ENCODE assay signal across 25 cellular contexts in the genomic region with DNA sequence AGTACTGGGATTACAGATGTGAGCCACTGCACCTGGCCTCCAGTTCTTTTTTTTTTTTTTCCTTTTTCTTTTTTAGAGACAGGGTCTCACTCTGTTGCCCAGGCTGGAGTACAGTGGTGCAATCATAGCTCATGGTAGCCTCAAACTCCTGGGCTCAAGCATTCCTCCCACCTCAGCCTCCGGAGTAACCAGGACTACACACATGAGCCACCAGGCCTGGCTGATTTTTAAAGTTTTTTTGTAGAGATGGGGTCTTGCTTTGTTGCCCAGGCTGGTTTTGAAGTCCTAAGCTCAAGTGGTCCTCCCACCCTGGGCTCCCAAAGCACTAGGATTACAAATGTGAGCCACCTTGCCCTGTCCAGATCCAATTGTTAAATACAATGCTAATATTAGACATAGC. TPM values are rescaled to one million over a fixed set of nuclear protein-coding genes. Genes with fewer than 3 reads are reported as not detected.
DNase-seq lines count a peak whose midpoint lies in the region; ATAC-seq and TF ChIP-seq lines count a peak whose summit lies in the region.
"Had no signal": no experiment of that assay in that cellular context is flagged by ENCODE, and none has a peak within 500 bp of the region (broad histone marks: within the 10 kb centered on the region; RNA-seq: fewer than 3 reads in every experiment).

No MANE protein-coding gene starts in this region.

- no peak overlapping the region for H2AFZ ChIP-seq in OCI-LY1 (ENCODE audit: low read length)

- no peaks in the 10 kb centered on the region for H3F3A ChIP-seq in OCI-LY1 (ENCODE audit: insufficient read depth, low read length)

- H4K20me1 ChIP-seq in OCI-LY1 (ENCODE audit: insufficient read depth, low read length) = no peaks in the 10 kb centered on the region

- H3K9me3 ChIP-seq in cardiac muscle cell (ENCODE audit: low read depth) = no peaks in the 10 kb centered on the region
- no peaks in the 10 kb centered on the region for H3K9me3 ChIP-seq in right cardiac atrium (ENCODE audit: control insufficient read depth, low read length)
- no peaks in the 10 kb centered on the region for H3K9me3 ChIP-seq in OCI-LY1 (ENCODE audit: low read length)
- H3K9me3 ChIP-seq: adrenal gland had no signal

- H3K9ac ChIP-seq in OCI-LY1 (ENCODE audit: low read length) = no peak overlapping the region

- H3K4me1 Mint-ChIP-seq in central memory CD8-positive, alpha-beta T cell = peaks cover 36% of the 10 kb centered on the region
- H3K4me1 Mint-ChIP-seq in stimulated activated naive B cell treated with anti-CD40 and anti-IgM and Interleukin-4, amounts not matched to agents 10 μg/mL and 1 μg/mL and 100 μg/mL, for 72 hours = peaks cover 35 to 53% of the 10 kb centered on the region in 2 donors

- no peaks in the 10 kb centered on the region for H3K27me3 ChIP-seq in cardiac muscle cell
- no peaks in the 10 kb centered on the region for H3K27me3 ChIP-seq in right cardiac atrium (ENCODE audit: control insufficient read depth, insufficient read depth)
- no peaks in the 10 kb centered on the region for H3K27me3 ChIP-seq in OCI-LY1 (ENCODE audit: insufficient read depth, low read length)
- H3K27me3 ChIP-seq: adrenal gland had no signal

- no peaks in the 10 kb centered on the region for H3K9me2 ChIP-seq in OCI-LY1 (ENCODE audit: low read depth, low read length)

- H3K4me1 ChIP-seq in cardiac muscle cell (ENCODE audit: low read depth) (peaks cover 10% of the 10 kb centered on the region), right cardiac atrium (ENCODE audit: control insufficient read depth, insufficient read depth, low read length) (peaks cover 7% of the 10 kb centered on the region), OCI-LY1 (ENCODE audit: insufficient read depth, low read length, severe bottlenecking) (peaks cover 36% of the 10 kb centered on the region)

- 93% methylated on average over 1 of the region's 1 CpG for WGBS in right cardiac atrium

- H3K4me3 Mint-ChIP-seq in central memory CD8-positive, alpha-beta T cell = peak overlapping the region; percentile 1
- H3K4me3 Mint-ChIP-seq in stimulated activated naive B cell treated with anti-CD40 and anti-IgM and Interleukin-4, amounts not matched to agents 10 μg/mL and 1 μg/mL and 100 μg/mL, for 72 hours = no peak overlapping the region
- H3K4me3 Mint-ChIP-seq: CD14-positive monocyte had no signal

- H3K9me3 Mint-ChIP-seq in central memory CD8-positive, alpha-beta T cell = no peaks in the 10 kb centered on the region
- H3K9me3 Mint-ChIP-seq in stimulated activated naive B cell treated with anti-CD40 and anti-IgM and Interleukin-4, amounts not matched to agents 10 μg/mL and 1 μg/mL and 100 μg/mL, for 72 hours = no peaks in the 10 kb centered on the region
- H3K9me3 Mint-ChIP-seq: CD14-positive monocyte, naive B cell had no signal

- intact Hi-C loops in right cardiac atrium (cut with DNase I) (no loop called here), posterior vena cava (cut with DNase I) (no loop called here)

- peak overlapping the region; percentile 72 for H3K27ac Mint-ChIP-seq in central memory CD8-positive, alpha-beta T cell (ENCODE audit: low read depth)
- peak overlapping the region; percentile 94 for H3K27ac Mint-ChIP-seq in stimulated activated naive B cell treated with anti-CD40 and anti-IgM and Interleukin-4, amounts not matched to agents 10 μg/mL and 1 μg/mL and 100 μg/mL, for 72 hours

- DNase-seq in cardiac muscle cell (ENCODE audit: low read depth in 1 of 2, low spot score in 1 of 2) (no peak), right cardiac atrium (no peak), posterior vena cava (ENCODE audit: low spot score) (no peak)
- no peak for DNase-seq in central memory CD8-positive, alpha-beta T cell (ENCODE audit: low spot score in 2 of 2)
- no peak for DNase-seq in stimulated activated naive B cell treated with anti-CD40 and anti-IgM and Interleukin-4, amounts not matched to agents 10 μg/mL and 1 μg/mL and 100 μg/mL, for 72 hours
- DNase-seq: activated effector memory CD4-positive, alpha-beta T cell treated with Interleukin-2 at 50 U/mL for 16 hours; DND-41; NCI-H1092 treated with DMSO at 0.1 percent for 48 hours; NCI-H524 treated with DMSO at 0.1 percent for 48 hours; SIG-M5; stimulated activated CD4-positive, alpha-beta T cell treated with anti-CD3 and anti-CD28 coated beads, Interleukin-2, amount 100 ng/mL, for 48 hours; WERI-Rb-1 had no signal

- H3K36me3 Mint-ChIP-seq in central memory CD8-positive, alpha-beta T cell (ENCODE audit: insufficient read depth) = peaks cover 24% of the 10 kb centered on the region
- H3K36me3 Mint-ChIP-seq in stimulated activated naive B cell treated with anti-CD40 and anti-IgM and Interleukin-4, amounts not matched to agents 10 μg/mL and 1 μg/mL and 100 μg/mL, for 72 hours = peaks cover 26 to 31% of the 10 kb centered on the region in 2 donors

- no peak for TF ChIP-seq CTCF in cardiac muscle cell (IDR thresholded peaks at IDR 0.05; ENCODE audit: low read depth, low read length)
- TF ChIP-seq CTCF in OCI-LY1 (IDR thresholded peaks at IDR 0.05; ENCODE audit: low read length) = no peak

- H3K27ac ChIP-seq in cardiac muscle cell (peak overlapping the region; percentile 81), right cardiac atrium (ENCODE audit: low read length) (no peak overlapping the region), OCI-LY1 (ENCODE audit: low read depth, low read length, poor library complexity, severe bottlenecking) (peak overlapping the region; percentile 81)
- H3K27ac ChIP-seq: WERI-Rb-1 had no signal

- no peak overlapping the region for H3K4me2 ChIP-seq in OCI-LY1 (ENCODE audit: low read length)

- ATAC-seq in right cardiac atrium (no peak), GM21447 (IDR thresholded peaks at IDR 0.05; ENCODE audit: unreplicated experiment) (no peak), GM18858 (IDR thresholded peaks at IDR 0.05; ENCODE audit: unreplicated experiment) (no peak)
- no peak for ATAC-seq in central memory CD8-positive, alpha-beta T cell (replicated peaks; ENCODE audit: extremely low read depth, poor library complexity, severe bottlenecking)
- no peak for ATAC-seq in stimulated activated naive B cell treated with anti-CD40 and anti-IgM and Interleukin-4, amounts not matched to agents 10 μg/mL and 1 μg/mL and 100 μg/mL, for 72 hours (replicated peaks)

- no peak overlapping the region for H3K4me3 ChIP-seq in cardiac muscle cell
- no peak overlapping the region for H3K4me3 ChIP-seq in right cardiac atrium (ENCODE audit: low read length)
- H3K4me3 ChIP-seq in OCI-LY1 (ENCODE audit: low read depth, low read length, poor library complexity, severe bottlenecking) = no peak overlapping the region
- H3K4me3 ChIP-seq: adrenal gland, lung, skin epidermis had no signal

- peaks cover 15% of the 10 kb centered on the region for H3K36me3 ChIP-seq in cardiac muscle cell
- H3K36me3 ChIP-seq in OCI-LY1 (ENCODE audit: insufficient read depth, low read length) = peaks cover 25% of the 10 kb centered on the region

- H3K79me2 ChIP-seq in OCI-LY1 (ENCODE audit: insufficient read depth, low read length) = no peaks in the 10 kb centered on the region

- no peaks in the 10 kb centered on the region for H3K27me3 Mint-ChIP-seq in central memory CD8-positive, alpha-beta T cell
- no peaks in the 10 kb centered on the region for H3K27me3 Mint-ChIP-seq in stimulated activated naive B cell treated with anti-CD40 and anti-IgM and Interleukin-4, amounts not matched to agents 10 μg/mL and 1 μg/mL and 100 μg/mL, for 72 hours
- H3K27me3 Mint-ChIP-seq: naive B cell had no signal

RNA-seq across cellular contexts. Expression of a gene that starts 13.6 kb away (rescaled TPM):
- total RNA-seq in cardiac muscle cell = 39.5 and 52.4 TPM in 2 replicates
- 40.0 and 54.6 TPM in 2 replicates for polyA plus RNA-seq in cardiac muscle cell
- 10 to 100 TPM; 34.9 to 49.3 (median 45.9) TPM for total RNA-seq in right cardiac atrium
- polyA plus RNA-seq in right cardiac atrium = 35.0 TPM
- total RNA-seq in posterior vena cava = 10 to 100 TPM; 19.1 to 21.8 TPM

RNA-seq across cellular contexts. Expression of a gene that starts 16.6 kb away (rescaled TPM):
- 52.3 and 55.1 TPM in 2 replicates for total RNA-seq in cardiac muscle cell
- polyA plus RNA-seq in cardiac muscle cell = 89.0 and 115 TPM in 2 replicates
- 10 to 100 TPM; 52.2 to 67.1 (median 61.7) TPM for total RNA-seq in right cardiac atrium
- polyA plus RNA-seq in right cardiac atrium = 36.1 TPM
- total RNA-seq in posterior vena cava = 10 to 100 TPM; 65.1 to 65.6 TPM

RNA-seq across cellular contexts. Expression of a gene that starts 30.1 kb away (rescaled TPM):
- total RNA-seq in cardiac muscle cell (not detected in 2 replicates), right cardiac atrium (10 to 100 TPM; 13.0 to 31.0 (median 20.9) TPM), posterior vena cava (not detected)
- polyA plus RNA-seq in cardiac muscle cell (not detected in 2 replicates), right cardiac atrium (13.3 TPM)
- total RNA-seq: activated CD8-positive, alpha-beta memory T cell treated with anti-CD3 and anti-CD28 coated beads for 36 hours; bronchial epithelial cell; dermis microvascular lymphatic vessel endothelial cell; fibroblast of villous mesenchyme; lung; urinary bladder had no signal
- polyA plus RNA-seq: CD14-positive monocyte had no signal

RNA-seq across cellular contexts. Expression of a gene that starts 33.3 kb away (rescaled TPM):
- total RNA-seq in cardiac muscle cell (170 and 285 TPM in 2 replicates), right cardiac atrium (10 to 100 TPM; 39.1 to 59.8 (median 47.7) TPM), posterior vena cava (10 to 100 TPM; 22.4 to 26.5 TPM)
- polyA plus RNA-seq in cardiac muscle cell (106 and 173 TPM in 2 replicates), right cardiac atrium (47.9 TPM)

RNA-seq across cellular contexts. Expression of a gene that starts 43.9 kb away (rescaled TPM):
- total RNA-seq in cardiac muscle cell (not detected in 2 replicates), right cardiac atrium (100 to 1,000 TPM in 3 of 4 donors, 10 to 100 TPM in 1; 66.2 to 216 (median 131) TPM), posterior vena cava (not detected)
- polyA plus RNA-seq in cardiac muscle cell (not detected in 2 replicates), right cardiac atrium (84.7 TPM)
- total RNA-seq: dermis microvascular lymphatic vessel endothelial cell, fibroblast of villous mesenchyme had no signal
- polyA plus RNA-seq: CD14-positive monocyte had no signal

Comparison
In these comparisons a context has a peak if more than half of its experiments do, and no peak if none do; other contexts are left out.
1. RNA of a gene that starts 30.1 kb away (total RNA-seq): 13.0 to 31.0 TPM in right cardiac atrium; not detected in posterior vena cava and not detected in cardiac muscle cell; every median in the first group is over 10 times any median in the second.